ENCODE assay signal across 26 cellular contexts in genomic region chr18:50207722-50208121, GRCh38.
"Had no signal": no experiment of that assay in that cellular context is flagged by ENCODE, and none has a peak within 500 bp of the region (broad histone marks: within the 10 kb centered on the region; RNA-seq: fewer than 3 reads in every experiment).

No MANE protein-coding gene starts in this region.

- H3K9me3 ChIP-seq: colonic mucosa, esophagus muscularis mucosa, esophagus squamous epithelium, gastrocnemius medialis, gastroesophageal sphincter had no signal

- H3K27ac ChIP-seq: colonic mucosa, coronary artery, dorsolateral prefrontal cortex, epithelial cell of prostate, esophagus muscularis mucosa, esophagus squamous epithelium, foreskin keratinocyte, gastrocnemius medialis, gastroesophageal sphincter had no signal

- FAIRE-seq: colon, endometrium, endothelial cell of umbilical vein, frontal cortex had no signal

- ATAC-seq: effector memory CD8-positive, alpha-beta T cell; esophagus mucosa; foreskin keratinocyte; gastrocnemius medialis; gastroesophageal sphincter had no signal

- H3K27me3 ChIP-seq: colonic mucosa had no signal

- H3K4me1 ChIP-seq: colonic mucosa, foreskin keratinocyte, gastrocnemius medialis had no signal

- H3K36me3 ChIP-seq: colonic mucosa, esophagus muscularis mucosa, esophagus squamous epithelium, gastrocnemius medialis, gastroesophageal sphincter had no signal

- H3K4me3 ChIP-seq: colonic mucosa, coronary artery, dorsolateral prefrontal cortex, esophagus muscularis mucosa, esophagus squamous epithelium, gastrocnemius medialis, gastroesophageal sphincter had no signal

- DNase-seq: colonic mucosa; cortex of kidney; dermis blood vessel endothelial cell; dorsolateral prefrontal cortex; effector CD4-positive, alpha-beta T cell; effector CD8-positive, alpha-beta T cell; effector memory CD4-positive, alpha-beta T cell; effector memory CD8-positive, alpha-beta T cell; endodermal cell; erythroblast; esophagus squamous epithelium; foreskin fibroblast; foreskin keratinocyte; foreskin melanocyte; gastrocnemius medialis; glutamatergic neuron; head of caudate nucleus had no signal
